In genomic region chr18:54774423-54774822, GRCh38 we compare ENCODE assay signal across 2 cellular contexts.
TF ChIP-seq lines count a peak whose summit lies in the region.

No MANE protein-coding gene starts in this region.

TF ChIP-seq in SK-N-SH, 30 proteins besides CTCF, POLR2A, EP300 and RAD21 (continued from another document):
- TF ChIP-seq, protein P1, sequence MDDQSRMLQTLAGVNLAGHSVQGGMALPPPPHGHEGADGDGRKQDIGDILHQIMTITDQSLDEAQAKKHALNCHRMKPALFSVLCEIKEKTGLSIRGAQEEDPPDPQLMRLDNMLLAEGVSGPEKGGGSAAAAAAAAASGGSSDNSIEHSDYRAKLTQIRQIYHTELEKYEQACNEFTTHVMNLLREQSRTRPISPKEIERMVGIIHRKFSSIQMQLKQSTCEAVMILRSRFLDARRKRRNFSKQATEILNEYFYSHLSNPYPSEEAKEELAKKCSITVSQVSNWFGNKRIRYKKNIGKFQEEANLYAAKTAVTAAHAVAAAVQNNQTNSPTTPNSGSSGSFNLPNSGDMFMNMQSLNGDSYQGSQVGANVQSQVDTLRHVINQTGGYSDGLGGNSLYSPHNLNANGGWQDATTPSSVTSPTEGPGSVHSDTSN (IDR thresholded peaks at IDR 0.05) = no peak
- TF ChIP-seq ELF1 (IDR thresholded peaks at IDR 0.05) (no peak), EZH2phosphoT487 (IDR thresholded peaks at IDR 0.05; ENCODE audit: borderline replicate concordance, low read depth) (no peak), NFIC (IDR thresholded peaks at IDR 0.05; ENCODE audit: borderline replicate concordance) (no peak), SMC3 (IDR thresholded peaks at IDR 0.05; ENCODE audit: low read depth, low read length) (no peak), FOXM1 (IDR thresholded peaks at IDR 0.05; ENCODE audit: low read depth) (no peak)
- TF ChIP-seq, protein P2, sequence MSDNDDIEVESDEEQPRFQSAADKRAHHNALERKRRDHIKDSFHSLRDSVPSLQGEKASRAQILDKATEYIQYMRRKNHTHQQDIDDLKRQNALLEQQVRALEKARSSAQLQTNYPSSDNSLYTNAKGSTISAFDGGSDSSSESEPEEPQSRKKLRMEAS (IDR thresholded peaks at IDR 0.05; ENCODE audit: low read depth) = no peak
TF ChIP-seq in SK-N-SH: peak in this region for 0.

TF ChIP-seq in SK-N-SH treated with all-trans-retinoic acid at 6 μM for 48 hours, 23 proteins besides CTCF, POLR2A, EP300 and RAD21 (continued from another document):
- TF ChIP-seq, protein P3, sequence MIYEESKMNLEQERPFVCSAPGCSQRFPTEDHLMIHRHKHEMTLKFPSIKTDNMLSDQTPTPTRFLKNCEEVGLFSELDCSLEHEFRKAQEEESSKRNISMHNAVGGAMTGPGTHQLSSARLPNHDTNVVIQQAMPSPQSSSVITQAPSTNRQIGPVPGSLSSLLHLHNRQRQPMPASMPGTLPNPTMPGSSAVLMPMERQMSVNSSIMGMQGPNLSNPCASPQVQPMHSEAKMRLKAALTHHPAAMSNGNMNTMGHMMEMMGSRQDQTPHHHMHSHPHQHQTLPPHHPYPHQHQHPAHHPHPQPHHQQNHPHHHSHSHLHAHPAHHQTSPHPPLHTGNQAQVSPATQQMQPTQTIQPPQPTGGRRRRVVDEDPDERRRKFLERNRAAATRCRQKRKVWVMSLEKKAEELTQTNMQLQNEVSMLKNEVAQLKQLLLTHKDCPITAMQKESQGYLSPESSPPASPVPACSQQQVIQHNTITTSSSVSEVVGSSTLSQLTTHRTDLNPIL (CRISPR knock-in tag; IDR thresholded peaks at IDR 0.05; ENCODE audit: low read depth) = no peak
- no peak for TF ChIP-seq ARNTL (CRISPR knock-in tag; IDR thresholded peaks at IDR 0.05; ENCODE audit: borderline replicate concordance, low read depth)
- TF ChIP-seq, protein P4, sequence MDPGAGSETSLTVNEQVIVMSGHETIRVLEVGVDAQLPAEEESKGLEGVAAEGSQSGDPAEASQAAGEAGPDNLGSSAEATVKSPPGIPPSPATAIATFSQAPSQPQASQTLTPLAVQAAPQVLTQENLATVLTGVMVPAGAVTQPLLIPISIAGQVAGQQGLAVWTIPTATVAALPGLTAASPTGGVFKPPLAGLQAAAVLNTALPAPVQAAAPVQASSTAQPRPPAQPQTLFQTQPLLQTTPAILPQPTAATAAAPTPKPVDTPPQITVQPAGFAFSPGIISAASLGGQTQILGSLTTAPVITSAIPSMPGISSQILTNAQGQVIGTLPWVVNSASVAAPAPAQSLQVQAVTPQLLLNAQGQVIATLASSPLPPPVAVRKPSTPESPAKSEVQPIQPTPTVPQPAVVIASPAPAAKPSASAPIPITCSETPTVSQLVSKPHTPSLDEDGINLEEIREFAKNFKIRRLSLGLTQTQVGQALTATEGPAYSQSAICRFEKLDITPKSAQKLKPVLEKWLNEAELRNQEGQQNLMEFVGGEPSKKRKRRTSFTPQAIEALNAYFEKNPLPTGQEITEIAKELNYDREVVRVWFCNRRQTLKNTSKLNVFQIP (CRISPR knock-in tag; IDR thresholded peaks at IDR 0.05; ENCODE audit: borderline replicate concordance, low read depth) = no peak
